In genomic region chr16:71927383-71927782, GRCh38 we compare ENCODE assay signal across 8 cellular contexts. TPM values are rescaled to one million over a fixed set of nuclear protein-coding genes. Genes with fewer than 3 reads are reported as not detected.
A peak's percentile ranks its signal among the peaks of the same experiment; 100 is the strongest.
DNase-seq lines count a peak whose midpoint lies in the region; ATAC-seq and TF ChIP-seq lines count a peak whose summit lies in the region.

No MANE protein-coding gene starts in this region.

- DNase-seq in HK-2 (ENCODE audit: unreplicated experiment) (peak; percentile 60), heart right ventricle (peak; percentile 25 to 73), smooth muscle cell (lab: John Stamatoyannopoulos, UW; ENCODE audit: unreplicated experiment) (no peak), GM10248 (ENCODE audit: extremely low spot score) (no peak), DMS79 treated with DMSO at 0.1 percent for 48 hours (lab: John Stamatoyannopoulos, UW) (no peak), NCI-H1092 (lab: John Stamatoyannopoulos, UW) (no peak)
- DNase-seq in T-helper 2 cell treated with Interferon-gamma antibody and Interleukin-4, amounts not matched to agents 5 μg/mL and 100 μg/mL, for 36 hours (ENCODE audit: low spot score) = no peak

- H4K20me1 ChIP-seq in smooth muscle cell (ENCODE audit: low read depth) = peaks cover 99% of the 10 kb centered on the region

- 13 to 14% methylated on average over 3 of the region's 3 CpGs for WGBS in heart right ventricle, 2 donors
- 47% methylated on average over 3 of the region's 3 CpGs for WGBS in smooth muscle cell (ENCODE audit: low lambda C conversion rate)

- peak overlapping the region; percentile 15 to 83 (median 66) for H3K27ac ChIP-seq in heart right ventricle
- peak overlapping the region; percentile 88 for H3K27ac ChIP-seq in smooth muscle cell (ENCODE audit: low read depth)

- no peak overlapping the region for H2AFZ ChIP-seq in smooth muscle cell (ENCODE audit: low read depth)

- H3K4me1 ChIP-seq in heart right ventricle (peaks cover 24 to 88% (median 75%) of the 10 kb centered on the region in 9 donors), smooth muscle cell (ENCODE audit: low read depth) (peaks cover 24% of the 10 kb centered on the region)

- H3F3A ChIP-seq in smooth muscle cell (ENCODE audit: low read depth) = peaks cover 36% of the 10 kb centered on the region

- H3K27me3 ChIP-seq in heart right ventricle (no peaks in the 10 kb centered on the region), smooth muscle cell (ENCODE audit: low read depth) (no peaks in the 10 kb centered on the region)

- H3K36me3 ChIP-seq in heart right ventricle (peaks cover 0 to 100% (median 45%) of the 10 kb centered on the region in 9 donors), smooth muscle cell (ENCODE audit: low read depth) (peaks cover 9% of the 10 kb centered on the region)

- H3K9me3 ChIP-seq in heart right ventricle (no peaks in the 10 kb centered on the region), smooth muscle cell (replicated peaks; ENCODE audit: low read depth) (no peaks in the 10 kb centered on the region)

- H3K9ac ChIP-seq in smooth muscle cell (ENCODE audit: low read depth) = no peak overlapping the region

- no peak for TF ChIP-seq CTCF in heart right ventricle (IDR thresholded peaks at IDR 0.05)
- TF ChIP-seq CTCF in smooth muscle cell (IDR thresholded peaks at IDR 0.05; ENCODE audit: borderline replicate concordance, insufficient read depth, poor library complexity, severe bottlenecking) = no peak
- no peak for TF ChIP-seq CTCF in GM10248 (IDR thresholded peaks at IDR 0.05; ENCODE audit: control extremely low read depth, extremely low read depth, low read depth, missing control alignments)

- peak; percentile 9 to 72 (median 70) for ATAC-seq in heart right ventricle
- ATAC-seq in GM21528 (IDR thresholded peaks at IDR 0.05; ENCODE audit: low FRiP score, unreplicated experiment) = no peak

- peak overlapping the region; percentile 49 for H3K4me2 ChIP-seq in smooth muscle cell

- no peak overlapping the region for H3K4me3 Mint-ChIP-seq in T-helper 2 cell treated with Interferon-gamma antibody and Interleukin-4, amounts not matched to agents 5 μg/mL and 100 μg/mL, for 36 hours

- peaks cover 50% of the 10 kb centered on the region for H3K36me3 Mint-ChIP-seq in T-helper 2 cell treated with Interferon-gamma antibody and Interleukin-4, amounts not matched to agents 5 μg/mL and 100 μg/mL, for 36 hours (ENCODE audit: low read depth)

- H3K79me2 ChIP-seq in smooth muscle cell (ENCODE audit: low read depth) = peaks cover 35% of the 10 kb centered on the region

- CTCF ChIA-PET in GM10248 (lab: Yijun Ruan, JAX) = interaction anchor here (0.6 to 4.7 kb wide), 3 partner anchors 9 to 34 kb away, joined by 3 to 31 read pairs (median 10); no protein-coding TSS in a partner anchor

- peaks cover 8% of the 10 kb centered on the region for H3K4me1 Mint-ChIP-seq in T-helper 2 cell treated with Interferon-gamma antibody and Interleukin-4, amounts not matched to agents 5 μg/mL and 100 μg/mL, for 36 hours (ENCODE audit: low read depth)

- H3K27ac Mint-ChIP-seq in T-helper 2 cell treated with Interferon-gamma antibody and Interleukin-4, amounts not matched to agents 5 μg/mL and 100 μg/mL, for 36 hours = peak overlapping the region; percentile 66

- H3K27me3 Mint-ChIP-seq in T-helper 2 cell treated with Interferon-gamma antibody and Interleukin-4, amounts not matched to agents 5 μg/mL and 100 μg/mL, for 36 hours (ENCODE audit: low read depth) = no peaks in the 10 kb centered on the region

- H3K4me3 ChIP-seq in heart right ventricle (no peak overlapping the region), smooth muscle cell (no peak overlapping the region)

- POLR2A ChIA-PET in GM10248 (lab: Yijun Ruan, JAX) = interaction anchor here (0.6 to 0.7 kb wide), 2 partner anchors 28 to 146 kb away, joined by 4 read pairs; no protein-coding TSS in a partner anchor

- no peaks in the 10 kb centered on the region for H3K9me3 Mint-ChIP-seq in T-helper 2 cell treated with Interferon-gamma antibody and Interleukin-4, amounts not matched to agents 5 μg/mL and 100 μg/mL, for 36 hours

- intact Hi-C loops in heart right ventricle (cut with DNase I) = no loop called here

RNA-seq across cellular contexts. Expression of gene IST1, which starts 32.1 kb away (rescaled TPM):
- total RNA-seq in heart right ventricle (100 to 1,000 TPM in 7 of 10 donors, 10 to 100 TPM in 3; 89.1 to 140 (median 108) TPM), smooth muscle cell (220 and 247 TPM in 2 replicates)
- polyA plus RNA-seq in heart right ventricle (10 to 100 TPM; 80.6 to 92.1 TPM), smooth muscle cell (125 and 148 TPM in 2 replicates)

RNA-seq across cellular contexts. Expression of gene ZNF821, which starts 43.4 kb away (rescaled TPM):
- total RNA-seq in heart right ventricle = 1 to 10 TPM; 2.2 to 7.8 (median 3.5) TPM
- 1 to 10 TPM; 3.5 to 3.6 TPM for polyA plus RNA-seq in heart right ventricle
- 12.0 and 25.4 TPM in 2 replicates for total RNA-seq in smooth muscle cell
- 17.5 and 17.8 TPM in 2 replicates for polyA plus RNA-seq in smooth muscle cell

Comparison
In these comparisons a context has a peak if more than half of its experiments do, and no peak if none do; other contexts are left out.
1. DNase-seq: peak in HK-2 (single experiment) and heart right ventricle (2 of 2); none in T-helper 2 cell treated with Interferon-gamma antibody and Interleukin-4, amounts not matched to agents 5 μg/mL and 100 μg/mL, for 36 hours (single experiment), smooth muscle cell (single experiment), GM10248 (single experiment), DMS79 treated with DMSO at 0.1 percent for 48 hours (single experiment) and NCI-H1092 (single experiment).